ENCODE assay signal across 6 cellular contexts in genomic region chr16:49201118-49201517, GRCh38.
"Had no signal": no experiment of that assay in that cellular context is flagged by ENCODE, and none has a peak within 500 bp of the region (broad histone marks: within the 10 kb centered on the region; RNA-seq: fewer than 3 reads in every experiment).

No MANE protein-coding gene starts in this region.

- H3K4me3 ChIP-seq: K562 had no signal

- H3K27ac ChIP-seq: HL-60 had no signal

- DNase-seq: IMR-90, KBM-7 had no signal

- H3K4me1 Mint-ChIP-seq: IgD-negative memory B cell had no signal

- H3K27ac Mint-ChIP-seq: IgD-negative memory B cell had no signal

- ATAC-seq: HepG2, K562 had no signal
